8 cellular contexts compared by ENCODE assay signal in genomic region chr12:6752181-6752930, GRCh38. TPM values are rescaled to one million over a fixed set of nuclear protein-coding genes. Genes with fewer than 3 reads are reported as not detected.
DNase-seq lines count a peak whose midpoint lies in the region; ATAC-seq and TF ChIP-seq lines count a peak whose summit lies in the region.

No MANE protein-coding gene starts in this region.

- whole genome bisulfite sequencing in adrenal gland, 4 donors: 4 to 9% (median 6%) methylated on average over 18 to 25 of the region's 25 CpGs
- 4% methylated on average over 23 of the region's 25 CpGs for whole genome bisulfite sequencing in hepatocyte (ENCODE audit: low lambda C conversion rate, missing lambda C conversion rate)

- peak overlapping the region; percentile 89 for H3K4me2 ChIP-seq in hepatocyte

- H2AFZ ChIP-seq in hepatocyte: peak overlapping the region; percentile 47

- peak overlapping the region; percentile 78 for H3K27ac Mint-ChIP-seq in activated T-cell treated with anti-CD3 and anti-CD28 coated beads, Interleukin-2, amount 50 U/mL, for 72 hours

- H3K9me3 Mint-ChIP-seq in activated T-cell treated with anti-CD3 and anti-CD28 coated beads, Interleukin-2, amount 50 U/mL, for 72 hours: no peaks in the 10 kb centered on the region

- peaks cover 0 to 46% of the 10 kb centered on the region in 2 donors for H3K36me3 ChIP-seq in adrenal gland (replicated peaks in 1 of 2)
- H3K36me3 ChIP-seq in hepatocyte (replicated peaks; ENCODE audit: insufficient read depth, low read depth): no peaks in the 10 kb centered on the region

- peak overlapping the region; percentile 77 to 97 (median 95) for H3K27ac ChIP-seq in adrenal gland
- peak overlapping the region; percentile 100 for H3K27ac ChIP-seq in hepatocyte

- no peaks in the 10 kb centered on the region for H3K27me3 ChIP-seq in adrenal gland
- no peaks in the 10 kb centered on the region for H3K27me3 ChIP-seq in hepatocyte

- H3K79me2 ChIP-seq in hepatocyte: peaks cover 26% of the 10 kb centered on the region

- no peaks in the 10 kb centered on the region for H3K9me2 ChIP-seq in hepatocyte (replicated peaks; ENCODE audit: insufficient read depth)

- peak in 1 of 2 donors; percentile 35 for DNase-seq in activated T-cell treated with anti-CD3 and anti-CD28 coated beads, Interleukin-2, amount 50 U/mL, for 72 hours
- DNase-seq in activated T-cell treated with anti-CD3 and anti-CD28 coated beads for 4 hours (no peak), NCI-H146 treated with DMSO at 0.1 percent for 48 hours (lab: John Stamatoyannopoulos, UW; ENCODE audit: unreplicated experiment) (peak; percentile 63), adrenal gland (peak in 6 of 7 donors; percentile 38 to 76 (median 62)), hepatocyte (ENCODE audit: low spot score) (peak; percentile 77), retinal pigment epithelial cell (ENCODE audit: low read depth) (no peak), occipital lobe (lab: John Stamatoyannopoulos, UW) (no peak)

- peak overlapping the region; percentile 12 to 95 (median 62) for H3K4me3 ChIP-seq in adrenal gland
- peak overlapping the region; percentile 92 for H3K4me3 ChIP-seq in hepatocyte
- H3K4me3 ChIP-seq in retinal pigment epithelial cell (ENCODE audit: low read length): peak overlapping the region; percentile 88

- TF ChIP-seq POLR2A in adrenal gland (IDR thresholded peaks at IDR 0.05): no peak

- peaks cover 12% of the 10 kb centered on the region for H4K20me1 ChIP-seq in hepatocyte (ENCODE audit: insufficient read depth, poor library complexity, severe bottlenecking)

- peaks cover 10 to 31% of the 10 kb centered on the region in 2 donors for H3K36me3 Mint-ChIP-seq in activated T-cell treated with anti-CD3 and anti-CD28 coated beads, Interleukin-2, amount 50 U/mL, for 72 hours (ENCODE audit: insufficient read depth in 2 of 2)

- no peaks in the 10 kb centered on the region for H3K27me3 Mint-ChIP-seq in activated T-cell treated with anti-CD3 and anti-CD28 coated beads, Interleukin-2, amount 50 U/mL, for 72 hours (ENCODE audit: low read depth)

- peaks cover 8 to 22% of the 10 kb centered on the region in 2 donors for H3K4me1 ChIP-seq in adrenal gland (replicated peaks in 1 of 2)
- H3K4me1 ChIP-seq in hepatocyte (ENCODE audit: insufficient read depth): peaks cover 7% of the 10 kb centered on the region

- intact Hi-C loops in adrenal gland (cut with DNase I): loop anchor here in 1 of 2 donors (2.0 kb wide), 1 partner anchor 28 kb away; no protein-coding TSS in a partner anchor

- peak in 1 of 2 donors; percentile 0 for ATAC-seq in activated T-cell treated with anti-CD3 and anti-CD28 coated beads, Interleukin-2, amount 50 U/mL, for 72 hours (replicated peaks in 1 of 2)
- ATAC-seq in GM18873 (IDR thresholded peaks at IDR 0.05; ENCODE audit: low FRiP score, unreplicated experiment): no peak

- H3K4me3 Mint-ChIP-seq in activated T-cell treated with anti-CD3 and anti-CD28 coated beads, Interleukin-2, amount 50 U/mL, for 72 hours: peak overlapping the region; percentile 97 to 98

- peaks cover 20% of the 10 kb centered on the region for H3K4me1 Mint-ChIP-seq in activated T-cell treated with anti-CD3 and anti-CD28 coated beads, Interleukin-2, amount 50 U/mL, for 72 hours (ENCODE audit: low read depth)

- no peaks in the 10 kb centered on the region for H3K9me3 ChIP-seq in adrenal gland (replicated peaks in 1 of 3)
- no peaks in the 10 kb centered on the region for H3K9me3 ChIP-seq in hepatocyte (ENCODE audit: low read depth)

- TF ChIP-seq CTCF in adrenal gland (IDR thresholded peaks at IDR 0.05) (peak in 3 of 6 experiments; percentile 2 to 35 (median 29)), hepatocyte (IDR thresholded peaks at IDR 0.05; ENCODE audit: poor library complexity) (peak; percentile 48), retinal pigment epithelial cell (conservative IDR thresholded peaks at IDR 0.05; ENCODE audit: low read depth, low read length) (peak; percentile 53)

RNA-seq across cellular contexts. Expression of gene MLF2, which starts 0.6 kb away (rescaled TPM):
- total RNA-seq in activated T-cell treated with anti-CD3 and anti-CD28 coated beads, Interleukin-2, amount 50 U/mL, for 72 hours: 100 to 1,000 TPM; 122 to 134 TPM
- total RNA-seq in adrenal gland (100 to 1,000 TPM; 135 to 334 (median 233) TPM), hepatocyte (210 and 241 TPM in 2 replicates), occipital lobe (81.4 TPM)
- polyA plus RNA-seq in adrenal gland (100 to 1,000 TPM; 181 to 248 (median 233) TPM), hepatocyte (508 and 535 TPM in 2 replicates)

RNA-seq across cellular contexts. Expression of gene PTMS, which starts 13.8 kb away (rescaled TPM):
- total RNA-seq in activated T-cell treated with anti-CD3 and anti-CD28 coated beads, Interleukin-2, amount 50 U/mL, for 72 hours: 100 to 1,000 TPM; 119 to 154 TPM
- total RNA-seq in adrenal gland (100 to 1,000 TPM in 6 of 8 donors, 10 to 100 TPM in 2; 72.4 to 269 (median 147) TPM), hepatocyte (179 and 180 TPM in 2 replicates), occipital lobe (26.8 TPM)
- polyA plus RNA-seq in adrenal gland (1,000 to 10,000 TPM in 1 of 3 donors, 100 to 1,000 TPM in 2; 134 to 1,405 (median 631) TPM), hepatocyte (282 and 315 TPM in 2 replicates)

RNA-seq across cellular contexts. Expression of gene LAG3, which starts 20.0 kb away (rescaled TPM):
- total RNA-seq in activated T-cell treated with anti-CD3 and anti-CD28 coated beads, Interleukin-2, amount 50 U/mL, for 72 hours: 100 to 1,000 TPM; 117 to 188 TPM
- total RNA-seq in adrenal gland: under 1 TPM in 6 of 8 donors, not detected in 2; 0.21 to 0.96 (median 0.71) TPM
- 1 to 10 TPM in 2 of 3 donors, under 1 TPM in 1; 0.29 to 4.3 (median 2.3) TPM for polyA plus RNA-seq in adrenal gland
- total RNA-seq in hepatocyte: 0.52 and 0.70 TPM in 2 replicates
- 0.91 and 1.2 TPM in 2 replicates for polyA plus RNA-seq in hepatocyte
- total RNA-seq in occipital lobe: not detected

RNA-seq across cellular contexts. Expression of gene COPS7A, which starts 28.5 kb away (rescaled TPM):
- 10 to 100 TPM; 30.2 to 39.7 TPM for total RNA-seq in activated T-cell treated with anti-CD3 and anti-CD28 coated beads, Interleukin-2, amount 50 U/mL, for 72 hours
- total RNA-seq in adrenal gland: 100 to 1,000 TPM in 1 of 8 donors, 10 to 100 TPM in 7; 56.5 to 105 (median 84.0) TPM
- 10 to 100 TPM; 46.5 to 85.1 (median 50.6) TPM for polyA plus RNA-seq in adrenal gland
- 46.9 and 56.7 TPM in 2 replicates for total RNA-seq in hepatocyte
- 65.2 and 73.6 TPM in 2 replicates for polyA plus RNA-seq in hepatocyte
- 37.1 TPM for total RNA-seq in occipital lobe

RNA-seq across cellular contexts. Expression of gene CD4, which starts 37.0 kb away (rescaled TPM):
- 100 to 1,000 TPM; 126 to 141 TPM for total RNA-seq in activated T-cell treated with anti-CD3 and anti-CD28 coated beads, Interleukin-2, amount 50 U/mL, for 72 hours
- 10 to 100 TPM; 18.4 to 52.8 (median 30.9) TPM for total RNA-seq in adrenal gland
- 10 to 100 TPM in 1 of 3 donors, 1 to 10 TPM in 2; 8.1 to 12.9 (median 9.1) TPM for polyA plus RNA-seq in adrenal gland
- total RNA-seq in hepatocyte: 2.4 and 2.7 TPM in 2 replicates
- 2.7 and 6.4 TPM in 2 replicates for polyA plus RNA-seq in hepatocyte
- total RNA-seq in occipital lobe: 2.3 TPM

Comparison
In these comparisons a context has a peak if more than half of its experiments do, and no peak if none do; other contexts are left out.
1. DNase-seq: peak in NCI-H146 treated with DMSO at 0.1 percent for 48 hours (single experiment), adrenal gland (6 of 7) and hepatocyte (single experiment); none in activated T-cell treated with anti-CD3 and anti-CD28 coated beads for 4 hours (single experiment), retinal pigment epithelial cell (single experiment) and occipital lobe (single experiment).
2. RNA of gene LAG3, which starts 20.0 kb away (total RNA-seq): 117 to 188 TPM in activated T-cell treated with anti-CD3 and anti-CD28 coated beads, Interleukin-2, amount 50 U/mL, for 72 hours; 0.52 to 0.70 TPM in hepatocyte, 0.21 to 0.96 TPM in adrenal gland and not detected in occipital lobe (single experiment); every median in the first group is over 10 times any median in the second.
3. Peak in every context shown above with its lines, with median percentiles within 50 percentile points of each other: H3K4me3 ChIP-seq.